In the genomic region with DNA sequence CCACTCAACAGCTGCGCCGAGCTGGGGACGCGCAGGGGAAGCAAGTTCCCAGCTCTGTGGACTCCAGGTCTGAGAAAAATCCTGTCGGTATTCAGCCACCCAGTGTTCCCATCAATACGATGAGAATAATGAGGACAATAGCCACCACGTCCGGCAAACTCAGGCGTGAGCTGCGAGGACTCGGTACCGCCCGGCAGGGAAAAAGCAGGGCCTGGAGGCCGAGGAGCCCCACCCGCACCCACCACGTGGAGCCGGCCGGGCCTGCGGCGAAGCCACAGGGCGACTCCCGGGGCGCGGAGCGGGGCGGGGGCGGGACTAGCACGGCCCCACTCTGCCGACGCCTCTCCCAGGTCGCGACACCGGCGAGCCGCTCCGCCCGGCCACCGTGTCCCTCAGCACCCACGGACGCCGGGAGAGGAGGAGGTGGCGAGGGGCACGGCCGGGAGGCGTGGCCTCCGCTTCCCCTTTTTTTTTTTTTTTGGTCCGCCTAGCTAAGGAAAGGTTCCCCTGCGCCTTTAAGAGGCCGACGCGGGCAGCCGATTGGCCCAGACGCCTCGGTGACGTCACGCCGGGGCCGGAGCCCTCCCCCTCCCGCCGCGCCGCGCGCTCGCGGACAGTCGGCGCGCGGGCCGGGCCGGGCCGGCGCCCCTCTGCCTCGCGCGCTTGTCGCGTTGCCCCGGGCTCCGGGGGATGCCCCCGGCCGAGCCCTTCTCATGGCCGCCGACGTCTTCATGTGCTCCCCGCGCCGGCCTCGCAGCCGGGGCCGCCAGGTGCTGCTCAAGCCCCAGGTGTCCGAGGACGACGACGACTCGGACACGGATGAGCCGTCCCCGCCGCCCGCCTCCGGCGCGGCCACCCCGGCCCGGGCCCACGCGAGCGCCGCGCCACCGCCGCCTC, we compare ENCODE assay signal across 1 cellular context.
TF ChIP-seq lines count a peak whose summit lies in the region.

MLXIP (plus strand) TSS at position 616 of the 897 bp plus-strand sequence; CDS start at position 714, 98 bp downstream.

TF ChIP-seq in GM12878, 131 proteins besides CTCF, POLR2A, EP300 and RAD21 (continued from another document):
- TF ChIP-seq CUX1 (IDR thresholded peaks at IDR 0.05; ENCODE audit: insufficient replicate concordance, low read depth, low read length) = no peak
- TF ChIP-seq NR2F1 (conservative IDR thresholded peaks at IDR 0.05) = 0 out of 2 replicates have a peak, but pooled peaks have one; percentile 36
- no peak for TF ChIP-seq SMAD5 (IDR thresholded peaks at IDR 0.05; ENCODE audit: low read depth)
- peak; percentile 75; the same call in 1 of the 2 replicates for TF ChIP-seq RB1 (IDR thresholded peaks at IDR 0.05; ENCODE audit: borderline replicate concordance)
- no peak for TF ChIP-seq ESRRA (IDR thresholded peaks at IDR 0.05; ENCODE audit: low read length)
- no peak for TF ChIP-seq BRCA1 (IDR thresholded peaks at IDR 0.05; ENCODE audit: low read depth, low read length)
- no peak; the same call in 1 of the 2 replicates for TF ChIP-seq RUNX3 (IDR thresholded peaks at IDR 0.05; ENCODE audit: low read length)
- no peak for TF ChIP-seq ZBTB4 (CRISPR knock-in tag; IDR thresholded peaks at IDR 0.05)
- TF ChIP-seq MTA3 (IDR thresholded peaks at IDR 0.05; ENCODE audit: borderline replicate concordance, low read length) = no peak
- TF ChIP-seq, protein P1, sequence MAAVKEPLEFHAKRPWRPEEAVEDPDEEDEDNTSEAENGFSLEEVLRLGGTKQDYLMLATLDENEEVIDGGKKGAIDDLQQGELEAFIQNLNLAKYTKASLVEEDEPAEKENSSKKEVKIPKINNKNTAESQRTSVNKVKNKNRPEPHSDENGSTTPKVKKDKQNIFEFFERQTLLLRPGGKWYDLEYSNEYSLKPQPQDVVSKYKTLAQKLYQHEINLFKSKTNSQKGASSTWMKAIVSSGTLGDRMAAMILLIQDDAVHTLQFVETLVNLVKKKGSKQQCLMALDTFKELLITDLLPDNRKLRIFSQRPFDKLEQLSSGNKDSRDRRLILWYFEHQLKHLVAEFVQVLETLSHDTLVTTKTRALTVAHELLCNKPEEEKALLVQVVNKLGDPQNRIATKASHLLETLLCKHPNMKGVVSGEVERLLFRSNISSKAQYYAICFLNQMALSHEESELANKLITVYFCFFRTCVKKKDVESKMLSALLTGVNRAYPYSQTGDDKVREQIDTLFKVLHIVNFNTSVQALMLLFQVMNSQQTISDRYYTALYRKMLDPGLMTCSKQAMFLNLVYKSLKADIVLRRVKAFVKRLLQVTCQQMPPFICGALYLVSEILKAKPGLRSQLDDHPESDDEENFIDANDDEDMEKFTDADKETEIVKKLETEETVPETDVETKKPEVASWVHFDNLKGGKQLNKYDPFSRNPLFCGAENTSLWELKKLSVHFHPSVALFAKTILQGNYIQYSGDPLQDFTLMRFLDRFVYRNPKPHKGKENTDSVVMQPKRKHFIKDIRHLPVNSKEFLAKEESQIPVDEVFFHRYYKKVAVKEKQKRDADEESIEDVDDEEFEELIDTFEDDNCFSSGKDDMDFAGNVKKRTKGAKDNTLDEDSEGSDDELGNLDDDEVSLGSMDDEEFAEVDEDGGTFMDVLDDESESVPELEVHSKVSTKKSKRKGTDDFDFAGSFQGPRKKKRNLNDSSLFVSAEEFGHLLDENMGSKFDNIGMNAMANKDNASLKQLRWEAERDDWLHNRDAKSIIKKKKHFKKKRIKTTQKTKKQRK (IDR thresholded peaks at IDR 0.05; ENCODE audit: low read depth, low read length) = no peak
- no peak for TF ChIP-seq JUNB (IDR thresholded peaks at IDR 0.05)
- no peak for TF ChIP-seq HDAC2 (IDR thresholded peaks at IDR 0.05)
- no peak for TF ChIP-seq SIX5 (IDR thresholded peaks at IDR 0.05; ENCODE audit: low read depth, low read length, severe bottlenecking)
- TF ChIP-seq PML (IDR thresholded peaks at IDR 0.05; ENCODE audit: low read length) = no peak; the same call in 1 of the 2 replicates
- no peak for TF ChIP-seq RAD51 (IDR thresholded peaks at IDR 0.05)
- TF ChIP-seq CHD2 (IDR thresholded peaks at IDR 0.05; ENCODE audit: borderline replicate concordance, low read depth, low read length) = no peak
- TF ChIP-seq, protein P2, sequence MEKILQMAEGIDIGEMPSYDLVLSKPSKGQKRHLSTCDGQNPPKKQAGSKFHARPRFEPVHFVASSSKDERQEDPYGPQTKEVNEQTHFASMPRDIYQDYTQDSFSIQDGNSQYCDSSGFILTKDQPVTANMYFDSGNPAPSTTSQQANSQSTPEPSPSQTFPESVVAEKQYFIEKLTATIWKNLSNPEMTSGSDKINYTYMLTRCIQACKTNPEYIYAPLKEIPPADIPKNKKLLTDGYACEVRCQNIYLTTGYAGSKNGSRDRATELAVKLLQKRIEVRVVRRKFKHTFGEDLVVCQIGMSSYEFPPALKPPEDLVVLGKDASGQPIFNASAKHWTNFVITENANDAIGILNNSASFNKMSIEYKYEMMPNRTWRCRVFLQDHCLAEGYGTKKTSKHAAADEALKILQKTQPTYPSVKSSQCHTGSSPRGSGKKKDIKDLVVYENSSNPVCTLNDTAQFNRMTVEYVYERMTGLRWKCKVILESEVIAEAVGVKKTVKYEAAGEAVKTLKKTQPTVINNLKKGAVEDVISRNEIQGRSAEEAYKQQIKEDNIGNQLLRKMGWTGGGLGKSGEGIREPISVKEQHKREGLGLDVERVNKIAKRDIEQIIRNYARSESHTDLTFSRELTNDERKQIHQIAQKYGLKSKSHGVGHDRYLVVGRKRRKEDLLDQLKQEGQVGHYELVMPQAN (conservative IDR thresholded peaks at IDR 0.05) = no peak; the same call in 1 of the 2 replicates
- no peak for TF ChIP-seq RELA (IDR thresholded peaks at IDR 0.05; ENCODE audit: borderline replicate concordance, partially characterized antibody)
- TF ChIP-seq IKZF2 (IDR thresholded peaks at IDR 0.05) = no peak
- TF ChIP-seq MYC (IDR thresholded peaks at IDR 0.05; ENCODE audit: insufficient read depth, insufficient read length, insufficient replicate concordance, low read length, severe bottlenecking) = no peak
- no peak for TF ChIP-seq ASH2L (IDR thresholded peaks at IDR 0.05; ENCODE audit: borderline replicate concordance, low read depth)
